In the genomic region with DNA sequence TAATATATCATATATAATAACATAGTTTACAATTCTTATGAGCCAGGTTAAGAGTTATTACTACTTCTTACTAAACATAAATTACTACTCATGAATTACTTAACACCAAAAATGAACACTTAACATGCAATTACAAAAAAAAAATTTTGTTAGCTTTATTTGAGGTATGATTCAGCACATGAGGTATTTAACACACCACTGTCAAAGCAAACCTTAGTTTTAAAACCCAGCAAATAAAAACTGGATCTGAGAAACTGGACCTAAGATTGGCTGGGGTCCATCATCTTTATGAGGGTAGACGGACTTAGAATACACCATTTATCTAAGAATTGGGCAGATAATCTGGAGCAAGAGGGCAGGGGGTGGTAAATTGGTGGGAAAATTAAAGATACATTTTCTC, we compare ENCODE assay signal across 24 cellular contexts.
"Had no signal": no experiment of that assay in that cellular context is flagged by ENCODE, and none has a peak within 500 bp of the region (broad histone marks: within the 10 kb centered on the region; RNA-seq: fewer than 3 reads in every experiment).

No MANE protein-coding gene starts in this region.

- ATAC-seq: activated naive CD4-positive, alpha-beta T cell treated with anti-CD3 and anti-CD28 coated beads, Interleukin-2, amount 50 U/mL, for 72 hours; body of pancreas; heart right ventricle; stimulated activated naive CD8-positive, alpha-beta T cell treated with anti-CD3 and anti-CD28 coated beads, Interleukin-15, Interleukin-2, amounts not matched to agents 100 U/mL and 50 U/mL, for 24 hours had no signal

- H3K36me3 Mint-ChIP-seq: activated naive CD4-positive, alpha-beta T cell treated with anti-CD3 and anti-CD28 coated beads, Interleukin-2, amount 50 U/mL, for 72 hours; mesothelial cell of epicardium had no signal

- H3K4me3 Mint-ChIP-seq: mesothelial cell of epicardium, naive B cell had no signal

- H3K9me3 ChIP-seq: body of pancreas, esophagus muscularis mucosa, heart right ventricle, left ventricle myocardium inferior, ovary, testis, transverse colon had no signal

- H3K27me3 ChIP-seq: body of pancreas, cardiac muscle cell, esophagus muscularis mucosa, heart right ventricle, ovary, testis, transverse colon had no signal

- H3K27ac Mint-ChIP-seq: activated naive CD4-positive, alpha-beta T cell treated with anti-CD3 and anti-CD28 coated beads, Interleukin-2, amount 50 U/mL, for 72 hours; mesothelial cell of epicardium; naive B cell; progenitor cell of endocrine pancreas had no signal

- DNase-seq: activated CD4-positive, alpha-beta T cell treated with anti-CD3 and anti-CD28 coated beads for 48 hours; activated CD4-positive, alpha-beta T cell treated with anti-CD3 and anti-CD28 coated beads, Interleukin-2, amount 50 U/mL, for 48 hours; activated CD8-positive, alpha-beta memory T cell treated with anti-CD3 and anti-CD28 coated beads, Interleukin-2, amount 50 U/mL, for 4 hours; activated gamma-delta T cell treated with Interleukin-2 at 50 U/mL for 16 hours; activated T-cell treated with anti-CD3 and anti-CD28 coated beads, Interleukin-2, amount 50 U/mL, for 1 hour; body of pancreas; cerebellar nuclear complex; cortex of kidney; foreskin melanocyte; heart right ventricle; left ventricle myocardium inferior; naive B cell; ovary; retina; stimulated activated CD4-positive, alpha-beta T cell treated with anti-CD3 and anti-CD28 coated beads, Interleukin-4, amount 100 ng/mL, for 1 hour; stimulated activated naive CD8-positive, alpha-beta T cell treated with anti-CD3 and anti-CD28 coated beads, Interleukin-15, Interleukin-2, amounts not matched to agents 100 U/mL and 50 U/mL, for 24 hours; testis; transverse colon had no signal

- H3K9me3 Mint-ChIP-seq: activated naive CD4-positive, alpha-beta T cell treated with anti-CD3 and anti-CD28 coated beads, Interleukin-2, amount 50 U/mL, for 72 hours; mesothelial cell of epicardium; naive B cell had no signal

- H3K36me3 ChIP-seq: cardiac muscle cell, esophagus muscularis mucosa, heart right ventricle, left ventricle myocardium inferior, ovary, transverse colon had no signal

- H3K4me3 ChIP-seq: body of pancreas, cardiac muscle cell, esophagus muscularis mucosa, heart right ventricle, left ventricle myocardium inferior, lung, ovary, testis, transverse colon had no signal

- H3K4me1 Mint-ChIP-seq: mesothelial cell of epicardium, naive B cell had no signal

- H3K27ac ChIP-seq: body of pancreas, cardiac muscle cell, esophagus muscularis mucosa, heart right ventricle, left ventricle myocardium inferior, ovary, testis, transverse colon had no signal

- H3K27me3 Mint-ChIP-seq: progenitor cell of endocrine pancreas had no signal

- H3K4me1 ChIP-seq: body of pancreas, esophagus muscularis mucosa, left ventricle myocardium inferior, testis, transverse colon had no signal
